In genomic region chr17:32084597-32085359, GRCh38 we compare ENCODE assay signal across 7 cellular contexts. TPM values are rescaled to one million over a fixed set of nuclear protein-coding genes. Genes with fewer than 3 reads are reported as not detected.
DNase-seq lines count a peak whose midpoint lies in the region; ATAC-seq and TF ChIP-seq lines count a peak whose summit lies in the region.
"Not testable (repeated sequence)": the region's sequence is repeated elsewhere in the genome, so short reads cannot be mapped to it uniquely, and the experiment has no call there.

No MANE protein-coding gene starts in this region.

- H3K4me3 ChIP-seq in PC-9; ectodermal cell (ENCODE audit: insufficient read depth, low read depth, low read length): not testable (repeated sequence)
- peak overlapping the region in 1 of 2 donors; percentile 20 for H3K4me3 ChIP-seq in neuronal stem cell (ENCODE audit: low read length in 2 of 2)

- BruUV-seq in PC-9 (replicated peaks; lab: Mats Ljungman, UMichigan): TSS peak; percentile 87

- WGBS in ectodermal cell, 2 experiments: 0% methylated on average over 9 to 11 of the region's 29 CpGs
- no CpG with 5 or more reads among the region's 29 CpGs for WGBS in neuronal stem cell (ENCODE audit: extremely low coverage in 2 of 2, insufficient read length in 2 of 2, insufficient replicate concordance in 1 of 2), 2 donors

- peak overlapping the region; percentile 52 for H3K4me3 Mint-ChIP-seq in activated naive CD4-positive, alpha-beta T cell treated with anti-CD3 and anti-CD28 coated beads for 36 hours
- H3K4me3 Mint-ChIP-seq in memory B cell: peak overlapping the region; percentile 57

- H3K27me3 Mint-ChIP-seq in activated naive CD4-positive, alpha-beta T cell treated with anti-CD3 and anti-CD28 coated beads for 36 hours (ENCODE audit: low read depth); memory B cell: not testable (repeated sequence)

- not testable (repeated sequence) for H3K36me3 Mint-ChIP-seq in activated naive CD4-positive, alpha-beta T cell treated with anti-CD3 and anti-CD28 coated beads for 36 hours (ENCODE audit: low read depth); memory B cell

- not testable (repeated sequence) for H4K91ac ChIP-seq in neuronal stem cell (ENCODE audit: low read depth, low read length, poor library complexity)

- H3K4me1 ChIP-seq in ES-I3 (ENCODE audit: insufficient read depth, low read length); PC-9 (replicated peaks; ENCODE audit: insufficient read depth); ectodermal cell (ENCODE audit: control insufficient read depth, insufficient read depth, low read length); neuronal stem cell (ENCODE audit: control insufficient read depth in 2 of 2, insufficient read depth in 1 of 2, low read depth in 1 of 2, low read length in 2 of 2): not testable (repeated sequence)

- H2BK5ac ChIP-seq in neuronal stem cell (ENCODE audit: low read length): not testable (repeated sequence)

- peak; percentile 39 to 40 for ATAC-seq in left cardiac atrium
- ATAC-seq in memory B cell (ENCODE audit: low read depth): peak; percentile 21

- H3K27ac Mint-ChIP-seq in activated naive CD4-positive, alpha-beta T cell treated with anti-CD3 and anti-CD28 coated beads for 36 hours; memory B cell: not testable (repeated sequence)

- H3K27me3 ChIP-seq in PC-9 (ENCODE audit: insufficient read depth, low read depth); ectodermal cell (ENCODE audit: control insufficient read depth, insufficient read depth, low read length, poor library complexity, severe bottlenecking); neuronal stem cell (ENCODE audit: control insufficient read depth in 3 of 3, insufficient read depth in 3 of 3, low read depth in 1 of 3, low read length in 3 of 3): not testable (repeated sequence)

- H3K4me1 Mint-ChIP-seq in activated naive CD4-positive, alpha-beta T cell treated with anti-CD3 and anti-CD28 coated beads for 36 hours (ENCODE audit: low read depth); memory B cell: not testable (repeated sequence)

- H3K36me3 ChIP-seq in ES-I3 (ENCODE audit: insufficient read depth, low read length); PC-9 (ENCODE audit: low read depth); ectodermal cell (ENCODE audit: control insufficient read depth, insufficient read depth, low read length); neuronal stem cell (replicated peaks in 1 of 2; ENCODE audit: control insufficient read depth in 2 of 2, insufficient read depth in 2 of 2, low read length in 2 of 2): not testable (repeated sequence)

- not testable (repeated sequence) for H3K18ac ChIP-seq in neuronal stem cell (ENCODE audit: low read length)

- not testable (repeated sequence) for H3K9me3 Mint-ChIP-seq in activated naive CD4-positive, alpha-beta T cell treated with anti-CD3 and anti-CD28 coated beads for 36 hours; memory B cell

- CTCF ChIA-PET in PC-9 (lab: Charles Lee); activated naive CD4-positive, alpha-beta T cell treated with anti-CD3 and anti-CD28 coated beads for 36 hours (lab: Charles Lee): not testable (repeated sequence)

- not testable (repeated sequence) for H2BK15ac ChIP-seq in neuronal stem cell (ENCODE audit: low read length)

- not testable (repeated sequence) for TF ChIP-seq CTCF in PC-9 (conservative IDR thresholded peaks at IDR 0.05)

- not testable (repeated sequence) for H3K4ac ChIP-seq in neuronal stem cell (ENCODE audit: low read length)

- not testable (repeated sequence) for H3F3A ChIP-seq in PC-9 (ENCODE audit: insufficient read depth, low read depth)

- not testable (repeated sequence) for H3K79me1 ChIP-seq in neuronal stem cell (ENCODE audit: low read depth, low read length)

- H3K4me2 ChIP-seq in PC-9: not testable (repeated sequence)
- H3K4me2 ChIP-seq in neuronal stem cell (ENCODE audit: insufficient read depth, low read length, poor library complexity, severe bottlenecking): peak overlapping the region; percentile 11

- peak overlapping the region; percentile 21; the same call in 1 of the 2 replicates for H3K9ac ChIP-seq in ES-I3 (ENCODE audit: low read depth, low read length)
- not testable (repeated sequence) for H3K9ac ChIP-seq in neuronal stem cell (ENCODE audit: low read depth, low read length, poor library complexity)

- H3K14ac ChIP-seq in neuronal stem cell (ENCODE audit: low read length): not testable (repeated sequence)

- not testable (repeated sequence) for H4K20me1 ChIP-seq in PC-9 (ENCODE audit: insufficient read depth)

- intact Hi-C loops in PC-9 (cut with micrococcal nuclease; ENCODE audit: unreplicated experiment); activated naive CD4-positive, alpha-beta T cell treated with anti-CD3 and anti-CD28 coated beads for 36 hours (cut with micrococcal nuclease); left cardiac atrium (cut with DNase I): not testable (repeated sequence)

- not testable (repeated sequence) for H2AK5ac ChIP-seq in neuronal stem cell (ENCODE audit: low read depth, low read length)

- POLR2A ChIA-PET in PC-9 (lab: Charles Lee; ENCODE audit: unreplicated experiment): not testable (repeated sequence)

- H2BK120ac ChIP-seq in neuronal stem cell (ENCODE audit: low read depth, low read length): not testable (repeated sequence)

- not testable (repeated sequence) for H4K8ac ChIP-seq in neuronal stem cell (ENCODE audit: low read depth, low read length)

- H2AFZ ChIP-seq in PC-9; neuronal stem cell (ENCODE audit: low read length): not testable (repeated sequence)

- H3K9me2 ChIP-seq in PC-9 (ENCODE audit: insufficient read depth): not testable (repeated sequence)

- H3K23ac ChIP-seq in neuronal stem cell (ENCODE audit: low read depth, low read length, poor library complexity): not testable (repeated sequence)

- H2BK12ac ChIP-seq in neuronal stem cell (ENCODE audit: low read length): not testable (repeated sequence)

- not testable (repeated sequence) for H3K27ac ChIP-seq in PC-9
- peak overlapping the region; percentile 44 for H3K27ac ChIP-seq in ectodermal cell (ENCODE audit: insufficient read depth, low read depth, low read length, poor library complexity, severe bottlenecking)
- peak overlapping the region; percentile 82 for H3K27ac ChIP-seq in neuronal stem cell (replicated peaks; ENCODE audit: low read length)

- not testable (repeated sequence) for H3K79me2 ChIP-seq in PC-9 (ENCODE audit: low read depth)

- H3K9me3 ChIP-seq in ES-I3 (ENCODE audit: control insufficient read depth, insufficient read depth, low read length); PC-9 (ENCODE audit: insufficient read depth, low read depth); ectodermal cell (ENCODE audit: control insufficient read depth, low read length); neuronal stem cell (replicated peaks in 1 of 2; ENCODE audit: control insufficient read depth in 2 of 2, insufficient read depth in 1 of 2, low read depth in 1 of 2, low read length in 2 of 2): not testable (repeated sequence)

- DNase-seq in PC-9; activated naive CD4-positive, alpha-beta T cell treated with anti-CD3 and anti-CD28 coated beads for 36 hours; left cardiac atrium; memory B cell (ENCODE audit: low spot score in 2 of 2); neuronal stem cell (ENCODE audit: low spot score): not testable (repeated sequence)

RNA-seq across cellular contexts. Expression of gene RHOT1, which starts 57.5 kb away (rescaled TPM):
- total RNA-seq in PC-9 (2021) (20.4 and 28.3 TPM in 2 replicates), left cardiac atrium (10 to 100 TPM; 47.2 to 48.9 TPM)
- 10 to 100 TPM; 23.0 to 23.7 TPM for total RNA-seq in activated naive CD4-positive, alpha-beta T cell treated with anti-CD3 and anti-CD28 coated beads for 36 hours
- polyA plus RNA-seq in ectodermal cell (2013, experiment 1 of 4): 36.8 TPM
- 32.9 TPM for polyA plus RNA-seq in ectodermal cell (2013, experiment 2 of 4)
- 27.9 TPM for polyA plus RNA-seq in ectodermal cell (2013, experiment 3 of 4)
- 34.2 TPM for polyA plus RNA-seq in ectodermal cell (2013, experiment 4 of 4)
- 31.5 TPM for polyA plus RNA-seq in neuronal stem cell (2013, experiment 1 of 2)
- 32.5 TPM for polyA plus RNA-seq in neuronal stem cell (2013, experiment 2 of 2)
